Comparison of ENCODE assay signal across 1 cellular context in the genomic region with DNA sequence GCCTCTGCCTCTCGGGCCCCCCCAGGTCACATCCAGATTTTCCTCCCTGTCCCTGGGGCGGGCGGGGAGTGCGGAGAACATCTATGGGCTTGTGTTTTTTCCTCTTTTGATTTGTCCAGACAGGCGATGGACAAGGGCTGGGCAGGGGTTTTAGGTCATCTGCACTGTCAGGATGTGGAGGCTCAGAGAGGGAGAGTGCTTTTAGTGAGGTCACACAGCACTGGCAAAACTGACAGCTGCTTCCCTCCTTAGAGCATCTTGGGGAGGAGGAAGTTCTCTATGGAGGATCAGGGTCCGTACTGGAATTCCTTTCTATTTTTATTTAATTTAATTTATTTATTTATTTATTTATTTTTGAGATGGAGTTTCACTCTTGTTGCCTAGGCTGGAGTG.
TF ChIP-seq lines count a peak whose summit lies in the region.

No MANE protein-coding gene starts in this region.

TF ChIP-seq in GM23338, 12 proteins besides CTCF, POLR2A, EP300 and RAD21 (continued from another document):
- TF ChIP-seq, protein P1, sequence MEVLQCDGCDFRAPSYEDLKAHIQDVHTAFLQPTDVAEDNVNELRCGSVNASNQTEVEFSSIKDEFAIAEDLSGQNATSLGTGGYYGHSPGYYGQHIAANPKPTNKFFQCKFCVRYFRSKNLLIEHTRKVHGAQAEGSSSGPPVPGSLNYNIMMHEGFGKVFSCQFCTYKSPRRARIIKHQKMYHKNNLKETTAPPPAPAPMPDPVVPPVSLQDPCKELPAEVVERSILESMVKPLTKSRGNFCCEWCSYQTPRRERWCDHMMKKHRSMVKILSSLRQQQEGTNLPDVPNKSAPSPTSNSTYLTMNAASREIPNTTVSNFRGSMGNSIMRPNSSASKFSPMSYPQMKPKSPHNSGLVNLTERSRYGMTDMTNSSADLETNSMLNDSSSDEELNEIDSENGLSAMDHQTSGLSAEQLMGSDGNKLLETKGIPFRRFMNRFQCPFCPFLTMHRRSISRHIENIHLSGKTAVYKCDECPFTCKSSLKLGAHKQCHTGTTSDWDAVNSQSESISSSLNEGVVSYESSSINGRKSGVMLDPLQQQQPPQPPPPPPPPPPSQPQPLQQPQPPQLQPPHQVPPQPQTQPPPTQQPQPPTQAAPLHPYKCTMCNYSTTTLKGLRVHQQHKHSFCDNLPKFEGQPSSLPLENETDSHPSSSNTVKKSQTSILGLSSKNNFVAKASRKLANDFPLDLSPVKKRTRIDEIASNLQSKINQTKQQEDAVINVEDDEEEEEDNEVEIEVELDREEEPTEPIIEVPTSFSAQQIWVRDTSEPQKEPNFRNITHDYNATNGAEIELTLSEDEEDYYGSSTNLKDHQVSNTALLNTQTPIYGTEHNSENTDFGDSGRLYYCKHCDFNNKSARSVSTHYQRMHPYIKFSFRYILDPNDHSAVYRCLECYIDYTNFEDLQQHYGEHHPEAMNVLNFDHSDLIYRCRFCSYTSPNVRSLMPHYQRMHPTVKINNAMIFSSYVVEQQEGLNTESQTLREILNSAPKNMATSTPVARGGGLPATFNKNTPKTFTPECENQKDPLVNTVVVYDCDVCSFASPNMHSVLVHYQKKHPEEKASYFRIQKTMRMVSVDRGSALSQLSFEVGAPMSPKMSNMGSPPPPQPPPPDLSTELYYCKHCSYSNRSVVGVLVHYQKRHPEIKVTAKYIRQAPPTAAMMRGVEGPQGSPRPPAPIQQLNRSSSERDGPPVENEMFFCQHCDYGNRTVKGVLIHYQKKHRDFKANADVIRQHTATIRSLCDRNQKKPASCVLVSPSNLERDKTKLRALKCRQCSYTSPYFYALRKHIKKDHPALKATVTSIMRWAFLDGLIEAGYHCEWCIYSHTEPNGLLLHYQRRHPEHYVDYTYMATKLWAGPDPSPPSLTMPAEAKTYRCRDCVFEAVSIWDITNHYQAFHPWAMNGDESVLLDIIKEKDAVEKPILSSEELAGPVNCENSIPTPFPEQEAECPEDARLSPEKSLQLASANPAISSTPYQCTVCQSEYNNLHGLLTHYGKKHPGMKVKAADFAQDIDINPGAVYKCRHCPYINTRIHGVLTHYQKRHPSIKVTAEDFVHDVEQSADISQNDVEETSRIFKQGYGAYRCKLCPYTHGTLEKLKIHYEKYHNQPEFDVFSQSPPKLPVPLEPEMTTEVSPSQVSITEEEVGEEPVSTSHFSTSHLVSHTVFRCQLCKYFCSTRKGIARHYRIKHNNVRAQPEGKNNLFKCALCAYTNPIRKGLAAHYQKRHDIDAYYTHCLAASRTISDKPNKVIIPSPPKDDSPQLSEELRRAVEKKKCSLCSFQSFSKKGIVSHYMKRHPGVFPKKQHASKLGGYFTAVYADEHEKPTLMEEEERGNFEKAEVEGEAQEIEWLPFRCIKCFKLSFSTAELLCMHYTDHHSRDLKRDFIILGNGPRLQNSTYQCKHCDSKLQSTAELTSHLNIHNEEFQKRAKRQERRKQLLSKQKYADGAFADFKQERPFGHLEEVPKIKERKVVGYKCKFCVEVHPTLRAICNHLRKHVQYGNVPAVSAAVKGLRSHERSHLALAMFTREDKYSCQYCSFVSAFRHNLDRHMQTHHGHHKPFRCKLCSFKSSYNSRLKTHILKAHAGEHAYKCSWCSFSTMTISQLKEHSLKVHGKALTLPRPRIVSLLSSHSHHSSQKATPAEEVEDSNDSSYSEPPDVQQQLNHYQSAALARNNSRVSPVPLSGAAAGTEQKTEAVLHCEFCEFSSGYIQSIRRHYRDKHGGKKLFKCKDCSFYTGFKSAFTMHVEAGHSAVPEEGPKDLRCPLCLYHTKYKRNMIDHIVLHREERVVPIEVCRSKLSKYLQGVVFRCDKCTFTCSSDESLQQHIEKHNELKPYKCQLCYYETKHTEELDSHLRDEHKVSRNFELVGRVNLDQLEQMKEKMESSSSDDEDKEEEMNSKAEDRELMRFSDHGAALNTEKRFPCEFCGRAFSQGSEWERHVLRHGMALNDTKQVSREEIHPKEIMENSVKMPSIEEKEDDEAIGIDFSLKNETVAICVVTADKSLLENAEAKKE (CRISPR knock-in tag; IDR thresholded peaks at IDR 0.05), result no peak
- no peak for TF ChIP-seq NANOG (IDR thresholded peaks at IDR 0.05; ENCODE audit: borderline replicate concordance)
- TF ChIP-seq ZNF331 (CRISPR knock-in tag; IDR thresholded peaks at IDR 0.05; ENCODE audit: low read depth), result no peak
- no peak for TF ChIP-seq CREB1 (CRISPR knock-in tag; IDR thresholded peaks at IDR 0.05; ENCODE audit: low read depth)
- TF ChIP-seq STAT1 (IDR thresholded peaks at IDR 0.05; ENCODE audit: unreplicated experiment), result no peak
- no peak for TF ChIP-seq POLR2AphosphoS5 (IDR thresholded peaks at IDR 0.05; ENCODE audit: low read depth)
